ENCODE assay signal across 19 cellular contexts in genomic region chr2:39368376-39368775, GRCh38.
"Had no signal": no experiment of that assay in that cellular context is flagged by ENCODE, and none has a peak within 500 bp of the region (broad histone marks: within the 10 kb centered on the region; RNA-seq: fewer than 3 reads in every experiment).

No MANE protein-coding gene starts in this region.

- H3K9me3 ChIP-seq: SJSA1 had no signal

- DNase-seq: Karpas-422, KG1, MG63, NCI-H1092, NCI-H1105 treated with DMSO at 0.1 percent for 48 hours, NCI-H1417 treated with DMSO at 0.1 percent for 48 hours, NCI-H146, NCI-H1930, NCI-H2081, NCI-H2107, NCI-H2227 treated with DMSO at 0.1 percent for 48 hours, NCI-H526 treated with DMSO at 0.1 percent for 48 hours, NCI-H748 treated with DMSO at 0.1 percent for 48 hours, Right ventricle myocardium superior, RPMI8226, SIG-M5, SW 1271 had no signal

- H3K36me3 ChIP-seq: MG63 had no signal

- H3K27ac ChIP-seq: SJSA1, SK-N-MC had no signal

- H3K4me3 ChIP-seq: MG63, SJSA1, SK-N-MC had no signal

- H3K27me3 ChIP-seq: MG63, SJSA1 had no signal
